Comparison of ENCODE assay signal across 24 cellular contexts in the genomic region with DNA sequence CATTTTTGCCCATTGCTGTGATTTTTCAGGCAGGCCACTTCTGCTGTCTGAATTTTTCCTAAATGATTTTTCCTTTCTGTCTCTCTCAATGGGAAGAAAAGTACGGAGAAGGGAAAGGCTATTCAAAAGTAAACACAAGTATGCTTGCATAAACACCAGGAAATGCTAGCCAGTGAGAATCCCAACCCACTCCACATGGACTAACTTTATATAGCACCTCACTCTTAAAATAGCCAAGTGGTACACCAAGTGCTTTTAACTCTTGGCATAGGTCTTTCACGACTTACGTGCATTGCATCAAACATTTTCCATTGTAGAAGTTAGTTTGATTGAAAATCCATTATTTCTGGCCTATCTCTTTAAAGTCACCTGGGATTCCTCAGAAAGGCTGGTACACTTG.
"Had no signal": no experiment of that assay in that cellular context is flagged by ENCODE, and none has a peak within 500 bp of the region (broad histone marks: within the 10 kb centered on the region; RNA-seq: fewer than 3 reads in every experiment).

No MANE protein-coding gene starts in this region.

- ATAC-seq: effector memory CD8-positive, alpha-beta T cell; esophagus mucosa; foreskin keratinocyte; gastrocnemius medialis; gastroesophageal sphincter; heart left ventricle had no signal

- H3K9me3 ChIP-seq: colonic mucosa, esophagus muscularis mucosa, esophagus squamous epithelium, gastrocnemius medialis, gastroesophageal sphincter, heart left ventricle, heart right ventricle had no signal

- DNase-seq: colonic mucosa; cortex of kidney; dermis blood vessel endothelial cell; dorsolateral prefrontal cortex; effector CD4-positive, alpha-beta T cell; effector CD8-positive, alpha-beta T cell; effector memory CD4-positive, alpha-beta T cell; effector memory CD8-positive, alpha-beta T cell; endodermal cell; erythroblast; esophagus squamous epithelium; foreskin fibroblast; foreskin keratinocyte; foreskin melanocyte; gastrocnemius medialis; glutamatergic neuron; head of caudate nucleus; heart left ventricle; heart right ventricle had no signal

- H3K36me3 ChIP-seq: colonic mucosa, esophagus muscularis mucosa, esophagus squamous epithelium, gastrocnemius medialis, gastroesophageal sphincter, heart left ventricle, heart right ventricle had no signal

- H3K27me3 ChIP-seq: colonic mucosa, esophagus muscularis mucosa, esophagus squamous epithelium, foreskin keratinocyte, gastrocnemius medialis, gastroesophageal sphincter, heart left ventricle, heart right ventricle had no signal

- H3K4me3 ChIP-seq: colonic mucosa, coronary artery, dorsolateral prefrontal cortex, esophagus muscularis mucosa, esophagus squamous epithelium, gastrocnemius medialis, gastroesophageal sphincter, heart left ventricle, heart right ventricle had no signal

- H3K4me1 ChIP-seq: colonic mucosa, esophagus muscularis mucosa, esophagus squamous epithelium, foreskin keratinocyte, gastrocnemius medialis, gastroesophageal sphincter, heart left ventricle, heart right ventricle had no signal

- H3K27ac ChIP-seq: colonic mucosa, coronary artery, dorsolateral prefrontal cortex, epithelial cell of prostate, esophagus muscularis mucosa, esophagus squamous epithelium, foreskin keratinocyte, gastrocnemius medialis, gastroesophageal sphincter, heart left ventricle, heart right ventricle had no signal
